Comparison of ENCODE assay signal across 8 cellular contexts in the genomic region with DNA sequence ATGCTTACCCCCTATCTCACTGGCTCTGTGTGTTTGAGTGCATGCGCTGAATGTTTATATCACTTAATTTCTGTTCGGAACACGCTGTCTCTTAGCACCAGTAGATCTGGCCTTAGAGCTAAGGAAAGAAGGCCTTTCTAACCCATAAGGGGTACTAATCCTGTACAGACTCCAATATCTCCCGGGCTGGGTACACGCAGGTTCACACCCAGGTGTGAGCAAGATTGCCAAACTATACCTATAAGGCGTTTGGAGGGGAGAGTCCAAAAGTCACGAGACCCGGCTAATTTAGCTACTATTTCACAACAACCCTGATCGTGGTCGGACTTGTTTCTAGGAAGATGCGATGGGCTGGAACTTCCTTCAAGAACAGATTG. TPM values are rescaled to one million over a fixed set of nuclear protein-coding genes. Genes with fewer than 3 reads are reported as not detected.
DNase-seq lines count a peak whose midpoint lies in the region; ATAC-seq and TF ChIP-seq lines count a peak whose summit lies in the region.

No MANE protein-coding gene starts in this region.

- no peaks in the 10 kb centered on the region for H3K9me3 ChIP-seq in parathyroid adenoma (ENCODE audit: control insufficient read depth, low read length)

- H3K4me1 ChIP-seq in parathyroid adenoma: peaks cover 4% of the 10 kb centered on the region

- H3K36me3 ChIP-seq in parathyroid adenoma (ENCODE audit: control insufficient read depth, insufficient read depth, low read length): no peaks in the 10 kb centered on the region

- intact Hi-C loops in activated naive CD4-positive, alpha-beta T cell treated with anti-CD3 and anti-CD28 coated beads for 36 hours (cut with micrococcal nuclease): loop anchor here (1.0 to 10.0 kb wide), 9 partner anchors 13 to 546 kb away; a partner anchor contains a TSS

- ATAC-seq in HG02840 (IDR thresholded peaks at IDR 0.05; ENCODE audit: low FRiP score, unreplicated experiment): no peak
- ATAC-seq in HG02884 (IDR thresholded peaks at IDR 0.05; ENCODE audit: unreplicated experiment): no peak

- H3K27ac ChIP-seq in parathyroid adenoma: peak overlapping the region; percentile 88

- CTCF ChIA-PET in activated naive CD4-positive, alpha-beta T cell treated with anti-CD3 and anti-CD28 coated beads for 36 hours (lab: Charles Lee): interaction anchor here (0.6 to 1.2 kb wide), 4 partner anchors 8 to 17 kb away, joined by 3 to 7 read pairs (median 4); no protein-coding TSS in a partner anchor

- peaks cover 35% of the 10 kb centered on the region for H3K4me1 Mint-ChIP-seq in activated naive CD4-positive, alpha-beta T cell treated with anti-CD3 and anti-CD28 coated beads for 36 hours (ENCODE audit: low read depth)
- peaks cover 18% of the 10 kb centered on the region for H3K4me1 Mint-ChIP-seq in endothelial cell (ENCODE audit: unreplicated experiment)

- H3K27ac Mint-ChIP-seq in activated naive CD4-positive, alpha-beta T cell treated with anti-CD3 and anti-CD28 coated beads for 36 hours: peak overlapping the region; percentile 89
- H3K27ac Mint-ChIP-seq in endothelial cell (ENCODE audit: unreplicated experiment): peak overlapping the region; percentile 91

- peak overlapping the region; percentile 87 for H3K4me2 ChIP-seq in parathyroid adenoma (ENCODE audit: low read length)

- no peaks in the 10 kb centered on the region for H3K27me3 Mint-ChIP-seq in activated naive CD4-positive, alpha-beta T cell treated with anti-CD3 and anti-CD28 coated beads for 36 hours (ENCODE audit: low read depth)
- peaks cover 13% of the 10 kb centered on the region for H3K27me3 Mint-ChIP-seq in endothelial cell (ENCODE audit: unreplicated experiment)

- no peaks in the 10 kb centered on the region for H3K27me3 ChIP-seq in parathyroid adenoma (ENCODE audit: control insufficient read depth, insufficient read depth, low read length)

- peak overlapping the region; percentile 92 for H2AFZ ChIP-seq in parathyroid adenoma

- H3K36me3 Mint-ChIP-seq in activated naive CD4-positive, alpha-beta T cell treated with anti-CD3 and anti-CD28 coated beads for 36 hours (ENCODE audit: low read depth): peaks cover 19% of the 10 kb centered on the region
- peaks cover 4% of the 10 kb centered on the region for H3K36me3 Mint-ChIP-seq in endothelial cell (ENCODE audit: low read depth, unreplicated experiment)

- H3K4me3 Mint-ChIP-seq in activated naive CD4-positive, alpha-beta T cell treated with anti-CD3 and anti-CD28 coated beads for 36 hours: peak overlapping the region; percentile 96
- peak overlapping the region; percentile 95 for H3K4me3 Mint-ChIP-seq in endothelial cell (ENCODE audit: unreplicated experiment)

- H3K4me3 ChIP-seq in parathyroid adenoma (ENCODE audit: low read depth, low read length): peak overlapping the region; percentile 86

- H3K9me3 Mint-ChIP-seq in activated naive CD4-positive, alpha-beta T cell treated with anti-CD3 and anti-CD28 coated beads for 36 hours: no peaks in the 10 kb centered on the region
- H3K9me3 Mint-ChIP-seq in endothelial cell (ENCODE audit: unreplicated experiment): no peaks in the 10 kb centered on the region

- H3K79me2 ChIP-seq in parathyroid adenoma: peaks cover 3% of the 10 kb centered on the region

- no peak overlapping the region for H3K9ac ChIP-seq in parathyroid adenoma

- DNase-seq in activated naive CD4-positive, alpha-beta T cell treated with anti-CD3 and anti-CD28 coated beads for 36 hours: no peak
- DNase-seq in activated naive CD4-positive, alpha-beta T cell treated with anti-CD3 and anti-CD28 coated beads, Interleukin-2, amount 50 U/mL, for 16 hours: no peak
- DNase-seq in NOMO-1 treated with dmso at 0.1 percent for 144 hours (lab: John Stamatoyannopoulos, UW; ENCODE audit: unreplicated experiment) (peak; percentile 49), endothelial cell (ENCODE audit: low spot score) (no peak)
- DNase-seq in stimulated activated CD4-positive, alpha-beta T cell treated with anti-CD3 and anti-CD28 coated beads, Interleukin-2, amount 100 ng/mL, for 24 hours: no peak

- TF ChIP-seq CTCF in endothelial cell (IDR thresholded peaks at IDR 0.05; ENCODE audit: unreplicated experiment): no peak
- no peak for TF ChIP-seq CTCF in parathyroid adenoma (IDR thresholded peaks at IDR 0.05)

RNA-seq across cellular contexts. Expression of a gene that starts 0.7 kb away (rescaled TPM):
- 10 to 100 TPM; 14.5 to 16.0 TPM for total RNA-seq in activated naive CD4-positive, alpha-beta T cell treated with anti-CD3 and anti-CD28 coated beads for 36 hours
- 8.0 TPM for total RNA-seq in endothelial cell (ENCODE audit: unreplicated experiment)
